27 cellular contexts compared by ENCODE assay signal in the genomic region with DNA sequence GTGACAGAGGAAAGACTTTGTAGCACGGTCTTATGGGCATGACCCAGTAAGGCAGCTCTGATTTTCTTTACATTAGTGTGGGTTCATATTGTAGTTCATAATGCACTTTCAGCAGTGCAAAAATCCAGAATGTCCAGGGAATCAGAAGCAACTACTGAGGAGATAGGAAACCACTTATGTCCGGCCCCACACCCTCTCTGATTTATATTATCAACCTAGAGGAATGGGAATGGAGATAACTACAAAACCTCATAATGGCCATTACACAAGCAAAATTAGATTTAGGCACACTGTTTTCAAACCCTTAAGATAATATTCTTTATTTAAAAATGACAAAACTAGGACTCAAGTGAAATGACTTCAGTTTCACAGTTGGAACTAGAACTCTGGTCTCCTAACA.
"Had no signal": no experiment of that assay in that cellular context is flagged by ENCODE, and none has a peak within 500 bp of the region (broad histone marks: within the 10 kb centered on the region; RNA-seq: fewer than 3 reads in every experiment).

No MANE protein-coding gene starts in this region.

- ATAC-seq: effector memory CD8-positive, alpha-beta T cell; esophagus mucosa; gastrocnemius medialis; heart right ventricle; left cardiac atrium; left lung; left ventricle myocardium superior; lower lobe of right lung; naive thymus-derived CD4-positive, alpha-beta T cell had no signal

- H3K27ac ChIP-seq: colonic mucosa, epithelial cell of prostate, gastrocnemius medialis, heart right ventricle, left lung, lower lobe of right lung had no signal

- DNase-seq: colonic mucosa; cortex of kidney; effector CD8-positive, alpha-beta T cell; effector memory CD8-positive, alpha-beta T cell; endodermal cell; erythroblast; esophagus squamous epithelium; foreskin fibroblast; foreskin melanocyte; gastrocnemius medialis; glutamatergic neuron; head of caudate nucleus; heart right ventricle; hippocampal formation; left cardiac atrium; left lung; left ventricle myocardium superior; lower lobe of right lung; mesendoderm; midbrain; naive thymus-derived CD4-positive, alpha-beta T cell had no signal

- H3K4me3 Mint-ChIP-seq: dendritic cell treated with granulocyte-macrophage colony-stimulating factor and Interleukin-4, amounts not matched to agents 40 ng/mL and 50 ng/mL, for 4 days; effector memory CD8-positive, alpha-beta T cell had no signal

- H3K9me3 ChIP-seq: colonic mucosa, esophagus squamous epithelium, gastrocnemius medialis, heart right ventricle, left lung, lower lobe of right lung had no signal

- H3K27me3 ChIP-seq: colonic mucosa, esophagus squamous epithelium, gastrocnemius medialis, heart right ventricle, left lung had no signal

- H3K27ac Mint-ChIP-seq: dendritic cell treated with granulocyte-macrophage colony-stimulating factor and Interleukin-4, amounts not matched to agents 40 ng/mL and 50 ng/mL, for 4 days had no signal

- H3K4me3 ChIP-seq: colonic mucosa, esophagus squamous epithelium, gastrocnemius medialis, heart right ventricle, left lung, lower lobe of right lung had no signal

- H3K27me3 Mint-ChIP-seq: dendritic cell treated with granulocyte-macrophage colony-stimulating factor and Interleukin-4, amounts not matched to agents 40 ng/mL and 50 ng/mL, for 4 days; effector memory CD8-positive, alpha-beta T cell; naive thymus-derived CD4-positive, alpha-beta T cell had no signal

- FAIRE-seq: endometrium, islet of Langerhans, keratinocyte had no signal

- H3K9me3 Mint-ChIP-seq: dendritic cell treated with granulocyte-macrophage colony-stimulating factor and Interleukin-4, amounts not matched to agents 40 ng/mL and 50 ng/mL, for 4 days; effector memory CD8-positive, alpha-beta T cell; endodermal cell; naive thymus-derived CD4-positive, alpha-beta T cell had no signal

- H3K36me3 ChIP-seq: colonic mucosa, esophagus squamous epithelium, gastrocnemius medialis, left lung, lower lobe of right lung had no signal

- H3K4me1 ChIP-seq: colonic mucosa had no signal
